In genomic region chr16:25922438-25922837, GRCh38 we compare ENCODE assay signal across 19 cellular contexts.
"Had no signal": no experiment of that assay in that cellular context is flagged by ENCODE, and none has a peak within 500 bp of the region (broad histone marks: within the 10 kb centered on the region; RNA-seq: fewer than 3 reads in every experiment).

No MANE protein-coding gene starts in this region.

- H3K27me3 ChIP-seq: body of pancreas, neural progenitor cell, upper lobe of left lung had no signal

- DNase-seq: activated CD4-positive, alpha-beta T cell treated with anti-CD3 and anti-CD28 coated beads, Interleukin-2, amount 10 ng/mL, durations not matched to agents 7 days and 5 days; activated CD8-positive, alpha-beta memory T cell treated with anti-CD3 and anti-CD28 coated beads, Interleukin-2, amount 10 ng/mL, durations not matched to agents 7 days and 5 days; activated CD8-positive, alpha-beta T cell treated with anti-CD3 and anti-CD28 coated beads for 36 hours; activated gamma-delta T cell; anterior cingulate cortex; body of pancreas; head of caudate nucleus; left ventricle myocardium superior; mammary epithelial cell; naive thymus-derived CD8-positive, alpha-beta T cell; retina; stimulated activated CD4-positive, alpha-beta T cell treated with anti-CD3 and anti-CD28 coated beads, Interleukin-4, amount 100 ng/mL, for 1 hour; stimulated activated naive CD8-positive, alpha-beta T cell treated with anti-CD3 and anti-CD28 coated beads, Interleukin-15, Interleukin-2, amounts not matched to agents 100 U/mL and 50 U/mL, for 24 hours; upper lobe of left lung had no signal

- H3K27ac ChIP-seq: body of pancreas, epithelial cell of prostate, gastroesophageal sphincter, neural progenitor cell, upper lobe of left lung, VCaP had no signal

- H3K9me3 ChIP-seq: body of pancreas, gastroesophageal sphincter, upper lobe of left lung had no signal

- H3K36me3 ChIP-seq: gastroesophageal sphincter, neural progenitor cell, upper lobe of left lung had no signal

- H3K4me1 ChIP-seq: body of pancreas, gastroesophageal sphincter, upper lobe of left lung had no signal

- ATAC-seq: activated CD4-positive, CD25-positive, alpha-beta regulatory T cell treated with anti-CD3 and anti-CD28 coated beads, Interleukin-2, amount 50 U/mL, for 24 hours; activated CD8-positive, alpha-beta memory T cell treated with anti-CD3 and anti-CD28 coated beads, Interleukin-2, amount 10 ng/mL, durations not matched to agents 7 days and 5 days; activated CD8-positive, alpha-beta T cell treated with anti-CD3 and anti-CD28 coated beads for 36 hours; body of pancreas; gastroesophageal sphincter; left ventricle myocardium superior; naive thymus-derived CD8-positive, alpha-beta T cell; stimulated activated naive CD8-positive, alpha-beta T cell treated with anti-CD3 and anti-CD28 coated beads, Interleukin-15, Interleukin-2, amounts not matched to agents 100 U/mL and 50 U/mL, for 24 hours had no signal

- H3K4me3 ChIP-seq: body of pancreas, gastroesophageal sphincter, neural progenitor cell, upper lobe of left lung had no signal
